9 cellular contexts compared by ENCODE assay signal in the genomic region with DNA sequence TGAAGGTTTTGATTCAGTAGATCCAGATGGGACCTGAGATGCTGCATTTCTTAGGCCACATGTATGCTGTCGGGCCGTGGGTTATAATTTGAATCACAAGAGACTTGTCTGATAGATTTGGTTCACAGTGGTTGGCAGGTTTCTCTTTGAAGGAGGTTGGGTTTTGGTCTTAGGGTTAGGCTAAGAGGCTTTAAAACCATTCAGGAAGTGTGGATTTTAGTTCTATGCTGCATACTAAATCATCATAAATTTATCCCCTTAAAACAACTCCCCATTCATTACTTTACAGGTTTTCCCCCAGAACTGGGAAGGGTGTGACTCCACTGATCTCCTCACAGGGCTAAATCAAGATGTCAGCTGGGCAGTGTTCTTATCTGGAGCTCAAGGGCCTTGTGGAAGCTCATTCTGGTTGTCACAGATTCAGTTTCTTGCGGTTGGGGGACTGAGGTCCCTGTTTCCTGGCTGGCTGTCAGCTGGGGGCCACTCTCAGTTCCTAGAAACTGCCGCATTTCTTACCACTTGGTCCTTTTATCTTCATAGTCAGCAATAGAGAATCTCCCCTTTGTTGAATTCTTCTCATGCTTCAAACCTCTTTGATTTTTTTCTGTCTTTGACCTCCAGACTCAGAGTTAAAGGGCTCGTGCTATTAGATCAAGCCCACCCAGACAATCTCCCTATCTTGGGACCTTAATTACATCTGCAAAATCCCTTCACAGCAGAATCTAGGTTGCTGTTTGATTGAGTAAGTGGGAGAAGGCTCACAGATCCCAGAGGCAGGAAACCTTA. TPM values are rescaled to one million over a fixed set of nuclear protein-coding genes. Genes with fewer than 3 reads are reported as not detected.
A peak's percentile ranks its signal among the peaks of the same experiment; 100 is the strongest.
DNase-seq lines count a peak whose midpoint lies in the region; ATAC-seq, FAIRE-seq and TF ChIP-seq lines count a peak whose summit lies in the region.
"Had no signal": no experiment of that assay in that cellular context is flagged by ENCODE, and none has a peak within 500 bp of the region (broad histone marks: within the 10 kb centered on the region; RNA-seq: fewer than 3 reads in every experiment).

No MANE protein-coding gene starts in this region.

- TF ChIP-seq POLR2A in H54 (IDR thresholded peaks at IDR 0.05; ENCODE audit: low read depth, low read length) = no peak

- no peaks in the 10 kb centered on the region for H3K36me3 Mint-ChIP-seq in activated T-cell treated with anti-CD3 and anti-CD28 coated beads, Interleukin-2, amount 50 U/mL, for 24 hours (ENCODE audit: low read depth)
- peaks cover 5% of the 10 kb centered on the region for H3K36me3 Mint-ChIP-seq in activated CD4-positive, alpha-beta T cell treated with anti-CD3 and anti-CD28 coated beads, Interleukin-2, amount 10 ng/mL, durations not matched to agents 7 days and 5 days (ENCODE audit: low read depth)
- H3K36me3 Mint-ChIP-seq in natural killer cell treated with Interleukin-12 subunit alpha and Interleukin-12 subunit beta and Interleukin-15 and Interleukin-18, amount 100 ng/mL, for 72 hours = no peaks in the 10 kb centered on the region
- no peaks in the 10 kb centered on the region for H3K36me3 Mint-ChIP-seq in WTC11

- FAIRE-seq in H54 (lab: Jason Lieb, UNC) = no peak
- FAIRE-seq: TTC549 had no signal

- CTCF ChIA-PET in activated CD4-positive, alpha-beta T cell treated with anti-CD3 and anti-CD28 coated beads, Interleukin-2, amount 10 ng/mL, durations not matched to agents 7 days and 5 days (lab: Charles Lee) = interaction anchor here (0.6 to 3.9 kb wide), 10 partner anchors 13 to 125 kb away, joined by 3 to 37 read pairs (median 4); partner anchors contain the start of gene PCNX1
- CTCF ChIA-PET in WTC11 (lab: Charles Lee) = interaction anchor here (1.0 to 3.0 kb wide), 4 partner anchors 13 to 86 kb away, joined by 3 to 13 read pairs (median 4); partner anchors contain the start of gene PCNX1

- no peaks in the 10 kb centered on the region for H3K27me3 Mint-ChIP-seq in activated T-cell treated with anti-CD3 and anti-CD28 coated beads, Interleukin-2, amount 50 U/mL, for 24 hours
- no peaks in the 10 kb centered on the region for H3K27me3 Mint-ChIP-seq in activated CD4-positive, alpha-beta T cell treated with anti-CD3 and anti-CD28 coated beads, Interleukin-2, amount 10 ng/mL, durations not matched to agents 7 days and 5 days
- no peaks in the 10 kb centered on the region for H3K27me3 Mint-ChIP-seq in natural killer cell treated with Interleukin-12 subunit alpha and Interleukin-12 subunit beta and Interleukin-15 and Interleukin-18, amount 100 ng/mL, for 72 hours
- 0 out of 2 replicates have a peak, but pooled peaks cover 3% of the 10 kb centered on the region for H3K27me3 Mint-ChIP-seq in WTC11 (ENCODE audit: low read depth)

- TF ChIP-seq CTCF in WTC11 (IDR thresholded peaks at IDR 0.05) = no peak

- peak overlapping the region; percentile 97 for H3K27ac Mint-ChIP-seq in activated T-cell treated with anti-CD3 and anti-CD28 coated beads, Interleukin-2, amount 50 U/mL, for 24 hours
- peak overlapping the region; percentile 95 for H3K27ac Mint-ChIP-seq in activated CD4-positive, alpha-beta T cell treated with anti-CD3 and anti-CD28 coated beads, Interleukin-2, amount 10 ng/mL, durations not matched to agents 7 days and 5 days
- H3K27ac Mint-ChIP-seq in natural killer cell treated with Interleukin-12 subunit alpha and Interleukin-12 subunit beta and Interleukin-15 and Interleukin-18, amount 100 ng/mL, for 72 hours = peak overlapping the region; percentile 98 to 99
- H3K27ac Mint-ChIP-seq in WTC11 = no peak overlapping the region

- H3K4me1 Mint-ChIP-seq in activated T-cell treated with anti-CD3 and anti-CD28 coated beads, Interleukin-2, amount 50 U/mL, for 24 hours (ENCODE audit: low read depth) = peaks cover 89% of the 10 kb centered on the region
- peaks cover 92% of the 10 kb centered on the region for H3K4me1 Mint-ChIP-seq in activated CD4-positive, alpha-beta T cell treated with anti-CD3 and anti-CD28 coated beads, Interleukin-2, amount 10 ng/mL, durations not matched to agents 7 days and 5 days
- H3K4me1 Mint-ChIP-seq in natural killer cell treated with Interleukin-12 subunit alpha and Interleukin-12 subunit beta and Interleukin-15 and Interleukin-18, amount 100 ng/mL, for 72 hours (ENCODE audit: low read depth in 2 of 2) = peaks cover 72 to 91% of the 10 kb centered on the region in 2 donors
- peaks cover 10% of the 10 kb centered on the region; the same call in 1 of the 2 replicates for H3K4me1 Mint-ChIP-seq in WTC11

- peak; percentile 46 for ATAC-seq in HG03175 (IDR thresholded peaks at IDR 0.05; ENCODE audit: unreplicated experiment)
- ATAC-seq in natural killer cell treated with Interleukin-12 subunit alpha and Interleukin-12 subunit beta and Interleukin-15 and Interleukin-18, amount 100 ng/mL, for 72 hours = peak; percentile 71 to 80
- ATAC-seq in WTC11 = no peak

- peak; percentile 57 for DNase-seq in activated T-cell treated with anti-CD3 and anti-CD28 coated beads, Interleukin-2, amount 50 U/mL, for 24 hours
- no peak for DNase-seq in activated T-cell treated with anti-CD3 and anti-CD28 coated beads for 4 hours
- DNase-seq in activated CD4-positive, alpha-beta T cell treated with anti-CD3 and anti-CD28 coated beads, Interleukin-2, amount 10 ng/mL, durations not matched to agents 7 days and 5 days = peak; percentile 75
- DNase-seq in natural killer cell treated with Interleukin-12 subunit alpha and Interleukin-12 subunit beta and Interleukin-15 and Interleukin-18, amount 100 ng/mL, for 72 hours (ENCODE audit: low spot score) = peak; percentile 86
- DNase-seq in H54 (ENCODE audit: insufficient read length, low spot score) = no peak
- no peak for DNase-seq in WTC11 (ENCODE audit: low spot score)
- no peak for DNase-seq in GOT3 (lab: John Stamatoyannopoulos, UW)

- POLR2A ChIA-PET in activated CD4-positive, alpha-beta T cell treated with anti-CD3 and anti-CD28 coated beads, Interleukin-2, amount 10 ng/mL, durations not matched to agents 7 days and 5 days (lab: Charles Lee) = interaction anchor here (0.8 to 1.4 kb wide), 3 partner anchors 19 to 77 kb away, joined by 3 read pairs; partner anchors contain the start of genes MAP3K9 and PCNX1
- POLR2A ChIA-PET in WTC11 (lab: Charles Lee) = no interaction called here

- H3K9me3 Mint-ChIP-seq in activated T-cell treated with anti-CD3 and anti-CD28 coated beads, Interleukin-2, amount 50 U/mL, for 24 hours = no peaks in the 10 kb centered on the region
- H3K9me3 Mint-ChIP-seq in activated CD4-positive, alpha-beta T cell treated with anti-CD3 and anti-CD28 coated beads, Interleukin-2, amount 10 ng/mL, durations not matched to agents 7 days and 5 days = no peaks in the 10 kb centered on the region
- no peaks in the 10 kb centered on the region for H3K9me3 Mint-ChIP-seq in natural killer cell treated with Interleukin-12 subunit alpha and Interleukin-12 subunit beta and Interleukin-15 and Interleukin-18, amount 100 ng/mL, for 72 hours
- no peaks in the 10 kb centered on the region for H3K9me3 Mint-ChIP-seq in WTC11

- H3K4me3 Mint-ChIP-seq in activated T-cell treated with anti-CD3 and anti-CD28 coated beads, Interleukin-2, amount 50 U/mL, for 24 hours = peak overlapping the region; percentile 63
- peak overlapping the region; percentile 66 for H3K4me3 Mint-ChIP-seq in activated CD4-positive, alpha-beta T cell treated with anti-CD3 and anti-CD28 coated beads, Interleukin-2, amount 10 ng/mL, durations not matched to agents 7 days and 5 days
- peak overlapping the region; percentile 94 for H3K4me3 Mint-ChIP-seq in natural killer cell treated with Interleukin-12 subunit alpha and Interleukin-12 subunit beta and Interleukin-15 and Interleukin-18, amount 100 ng/mL, for 72 hours
- no peak overlapping the region for H3K4me3 Mint-ChIP-seq in WTC11

TF ChIP-seq in WTC11, 78 proteins besides CTCF, POLR2A, EP300 and RAD21 (continues in another document):
- TF ChIP-seq HMGXB4 (CRISPR knock-in tag; IDR thresholded peaks at IDR 0.05) (no peak), RELA (CRISPR knock-in tag; IDR thresholded peaks at IDR 0.05; ENCODE audit: borderline replicate concordance) (no peak), AR (CRISPR knock-in tag; IDR thresholded peaks at IDR 0.05) (no peak), NR2C2 (CRISPR knock-in tag; IDR thresholded peaks at IDR 0.05) (no peak)

RNA-seq across cellular contexts. Expression of gene PCNX1, which starts 20.6 kb away (rescaled TPM):
- 10 to 100 TPM; 56.6 to 72.1 TPM for total RNA-seq in activated CD4-positive, alpha-beta T cell treated with anti-CD3 and anti-CD28 coated beads, Interleukin-2, amount 10 ng/mL, durations not matched to agents 7 days and 5 days
- 100 to 1,000 TPM in 1 of 2 donors, 10 to 100 TPM in 1; 81.7 to 156 TPM for total RNA-seq in natural killer cell treated with Interleukin-12 subunit alpha and Interleukin-12 subunit beta and Interleukin-15 and Interleukin-18, amount 100 ng/mL, for 72 hours
- total RNA-seq in WTC11 (2021) = 43.4 to 49.8 TPM (median 46.4 TPM) in 3 replicates

Comparison
In these comparisons a context has a peak if more than half of its experiments do, and no peak if none do; other contexts are left out.
1. DNase-seq: peak in activated T-cell treated with anti-CD3 and anti-CD28 coated beads, Interleukin-2, amount 50 U/mL, for 24 hours (single experiment), activated CD4-positive, alpha-beta T cell treated with anti-CD3 and anti-CD28 coated beads, Interleukin-2, amount 10 ng/mL, durations not matched to agents 7 days and 5 days (single experiment) and natural killer cell treated with Interleukin-12 subunit alpha and Interleukin-12 subunit beta and Interleukin-15 and Interleukin-18, amount 100 ng/mL, for 72 hours (single experiment); none in activated T-cell treated with anti-CD3 and anti-CD28 coated beads for 4 hours (single experiment), H54 (single experiment), WTC11 (single experiment) and GOT3 (single experiment).